In the genomic region with DNA sequence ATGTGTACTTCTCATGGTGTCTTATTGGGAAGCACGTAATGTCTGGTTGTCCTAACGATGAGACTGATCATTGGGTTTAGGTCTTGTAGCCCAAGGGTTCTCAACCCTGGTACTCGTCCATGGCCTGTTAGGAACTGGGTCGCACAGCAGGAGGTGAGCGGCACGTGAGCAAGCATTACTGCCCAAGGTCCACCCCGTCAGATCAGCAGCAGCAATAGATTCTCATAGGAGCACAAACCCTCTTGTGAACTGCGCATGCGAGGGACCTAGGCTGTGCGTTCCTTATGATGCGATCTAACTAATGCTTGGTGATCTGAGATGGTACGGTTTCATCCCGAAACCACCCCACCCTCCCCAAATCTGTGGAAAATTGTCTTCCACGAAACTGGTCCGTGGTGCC, we compare ENCODE assay signal across 29 cellular contexts.
"Had no signal": no experiment of that assay in that cellular context is flagged by ENCODE, and none has a peak within 500 bp of the region (broad histone marks: within the 10 kb centered on the region; RNA-seq: fewer than 3 reads in every experiment).

No MANE protein-coding gene starts in this region.

- H3K36me3 ChIP-seq: ovary had no signal

- DNase-seq: natural killer cell; occipital lobe; ovary; psoas muscle; right cardiac atrium; spleen; stimulated activated CD4-positive, alpha-beta T cell treated with anti-CD3 and anti-CD28 coated beads, Interleukin-12 subunit alpha, Interleukin-12 subunit beta, amount 100 ng/mL, for 4 hours; stimulated activated CD4-positive, alpha-beta T cell treated with anti-CD3 and anti-CD28 coated beads, Interleukin-1b, Interleukin-23, amount 100 ng/mL, for 48 hours; stimulated activated CD4-positive, alpha-beta T cell treated with anti-CD3 and anti-CD28 coated beads, Interleukin-4, amount 100 ng/mL, for 1 hour; stimulated activated CD4-positive, alpha-beta T cell treated with anti-CD3 and anti-CD28 coated beads, Interleukin-4, amount 100 ng/mL, for 4 hours; stimulated activated CD8-positive, alpha-beta memory T cell treated with anti-CD3 and anti-CD28 coated beads, Interleukin-4, amount 100 ng/mL, for 48 hours; stimulated activated naive CD4-positive, alpha-beta T cell; stimulated activated naive CD8-positive, alpha-beta T cell treated with anti-CD3 and anti-CD28 coated beads, Interleukin-15, amount 100 ng/mL, for 72 hours; stimulated activated naive CD8-positive, alpha-beta T cell treated with anti-CD3 and anti-CD28 coated beads, Interleukin-15, Interleukin-2, amounts not matched to agents 100 U/mL and 50 U/mL, for 24 hours; testis; tibial artery; transverse colon; upper lobe of left lung had no signal

- ATAC-seq: natural killer cell; psoas muscle; right cardiac atrium; sciatic nerve; stimulated activated memory B cell treated with anti-CD40 and anti-IgM and Interleukin-4, amounts not matched to agents 10 μg/mL and 1 μg/mL and 100 μg/mL, for 72 hours; stimulated activated naive CD8-positive, alpha-beta T cell treated with anti-CD3 and anti-CD28 coated beads, Interleukin-15, amount 100 ng/mL, for 72 hours; stimulated activated naive CD8-positive, alpha-beta T cell treated with anti-CD3 and anti-CD28 coated beads, Interleukin-15, Interleukin-2, amounts not matched to agents 100 U/mL and 50 U/mL, for 24 hours had no signal

- H3K27ac ChIP-seq: neural progenitor cell, ovary, parathyroid adenoma, psoas muscle, skin epidermis, spleen, suprapubic skin, testis, tibial artery, transverse colon, upper lobe of left lung, vagina had no signal

- H3K4me2 ChIP-seq: neural progenitor cell, smooth muscle cell had no signal

- H3K9me3 Mint-ChIP-seq: natural killer cell; stimulated activated memory B cell treated with anti-CD40 and anti-IgM and Interleukin-4, amounts not matched to agents 10 μg/mL and 1 μg/mL and 100 μg/mL, for 72 hours; stimulated activated naive CD8-positive, alpha-beta T cell treated with anti-CD3 and anti-CD28 coated beads, Interleukin-15, amount 100 ng/mL, for 72 hours had no signal

- H3K4me3 Mint-ChIP-seq: natural killer cell; nephron; neural progenitor cell; stimulated activated memory B cell treated with anti-CD40 and anti-IgM and Interleukin-4, amounts not matched to agents 10 μg/mL and 1 μg/mL and 100 μg/mL, for 72 hours; stimulated activated naive CD8-positive, alpha-beta T cell treated with anti-CD3 and anti-CD28 coated beads, Interleukin-15, amount 100 ng/mL, for 72 hours had no signal

- H3K36me3 Mint-ChIP-seq: natural killer cell had no signal

- H3K27ac Mint-ChIP-seq: natural killer cell; nephron; neural progenitor cell; progenitor cell of endocrine pancreas; stimulated activated memory B cell treated with anti-CD40 and anti-IgM and Interleukin-4, amounts not matched to agents 10 μg/mL and 1 μg/mL and 100 μg/mL, for 72 hours; stimulated activated naive CD8-positive, alpha-beta T cell treated with anti-CD3 and anti-CD28 coated beads, Interleukin-15, amount 100 ng/mL, for 72 hours had no signal

- H3K9ac ChIP-seq: neural progenitor cell, parathyroid adenoma had no signal

- H3K27me3 Mint-ChIP-seq: progenitor cell of endocrine pancreas; stimulated activated memory B cell treated with anti-CD40 and anti-IgM and Interleukin-4, amounts not matched to agents 10 μg/mL and 1 μg/mL and 100 μg/mL, for 72 hours; stimulated activated naive CD8-positive, alpha-beta T cell treated with anti-CD3 and anti-CD28 coated beads, Interleukin-15, amount 100 ng/mL, for 72 hours had no signal

- FAIRE-seq: urothelium cell line had no signal

- H2AFZ ChIP-seq: neural progenitor cell, parathyroid adenoma had no signal

- H3K9me3 ChIP-seq: ovary, psoas muscle, spleen, suprapubic skin, testis, tibial artery, transverse colon, upper lobe of left lung, vagina had no signal

- H3K4me1 ChIP-seq: parathyroid adenoma had no signal

- H3K4me3 ChIP-seq: neural progenitor cell, ovary, psoas muscle, skin epidermis, smooth muscle cell, spleen, suprapubic skin, testis, tibial artery, transverse colon, upper lobe of left lung, vagina had no signal

- H3K27me3 ChIP-seq: neural progenitor cell, ovary, spleen, suprapubic skin, testis, tibial artery, transverse colon, upper lobe of left lung, vagina had no signal
